In the genomic region with DNA sequence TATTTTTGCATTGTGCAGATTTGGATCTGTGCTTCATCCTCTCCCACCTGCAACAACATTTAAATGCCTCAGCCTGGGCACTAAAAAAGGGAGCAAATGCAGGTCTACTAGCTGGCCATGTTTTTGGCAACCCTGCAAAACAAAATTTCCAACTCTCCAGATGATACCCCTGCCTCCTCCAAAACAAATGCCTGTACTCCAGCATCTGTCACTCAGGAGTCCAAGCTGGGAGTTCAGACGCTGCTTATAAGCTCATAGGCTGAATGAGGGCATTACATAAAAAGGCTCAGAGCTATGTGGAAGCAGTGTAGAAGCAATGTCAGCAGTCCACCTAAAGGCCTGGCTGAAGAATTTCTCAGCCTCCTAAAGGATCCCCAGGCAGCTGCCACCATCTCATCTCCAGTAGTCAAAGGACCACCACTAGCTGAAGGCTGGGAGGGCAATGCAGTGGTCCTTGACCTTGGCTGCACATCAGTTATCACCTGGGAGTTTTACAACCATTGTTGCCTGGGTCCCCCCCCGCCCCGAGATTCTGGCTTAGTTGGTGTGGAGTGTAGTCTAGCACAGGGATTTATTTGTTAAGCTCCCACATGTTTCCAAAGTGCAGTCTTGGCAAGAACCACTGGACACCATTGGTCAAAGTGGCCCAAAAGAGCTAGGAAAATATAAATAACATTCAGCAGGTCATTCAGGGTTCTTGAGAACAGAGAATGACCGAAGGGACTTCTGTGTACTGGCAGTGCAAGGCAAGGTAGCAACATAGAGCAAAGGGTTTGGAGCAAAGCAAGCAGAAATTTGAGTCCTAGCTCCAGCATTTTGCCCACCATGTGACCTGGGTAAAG, we compare ENCODE assay signal across 15 cellular contexts. TPM values are rescaled to one million over a fixed set of nuclear protein-coding genes. Genes with fewer than 3 reads are reported as not detected.
DNase-seq lines count a peak whose midpoint lies in the region; ATAC-seq and TF ChIP-seq lines count a peak whose summit lies in the region.
"Had no signal": no experiment of that assay in that cellular context is flagged by ENCODE, and none has a peak within 500 bp of the region (broad histone marks: within the 10 kb centered on the region; RNA-seq: fewer than 3 reads in every experiment).

No MANE protein-coding gene starts in this region.

- peak; percentile 90 for DNase-seq in DMS 273 (lab: John Stamatoyannopoulos, UW; ENCODE audit: unreplicated experiment)
- DNase-seq in DMS 273 treated with DMSO at 0.1 percent for 48 hours (lab: John Stamatoyannopoulos, UW) = no peak
- DNase-seq in NCI-H82 treated with DMSO at 0.1 percent for 48 hours (lab: John Stamatoyannopoulos, UW; ENCODE audit: unreplicated experiment) = peak; percentile 29
- peak in 2 of 10 donors; percentile 26 to 35 for DNase-seq in dorsolateral prefrontal cortex
- DNase-seq in stimulated activated effector memory CD8-positive, alpha-beta T cell treated with anti-CD3 and anti-CD28 coated beads, Interleukin-12 subunit alpha, Interleukin-12 subunit beta, amount 100 ng/mL, for 72 hours (ENCODE audit: low spot score in 2 of 2) = no peak
- no peak for DNase-seq in left colon
- DNase-seq in NCI-H128 (lab: John Stamatoyannopoulos, UW; ENCODE audit: unreplicated experiment) = no peak
- DNase-seq in activated CD8-positive, alpha-beta memory T cell treated with anti-CD3 and anti-CD28 coated beads, Interleukin-2, amount 50 U/mL, for 4 hours = no peak
- DNase-seq: GDM1, glutamatergic neuron, NCI-H1417, NCI-H69 had no signal

- peak overlapping the region in 48 of 59 donors; percentile 4 to 99 (median 96) for H3K27ac ChIP-seq in dorsolateral prefrontal cortex
- H3K27ac ChIP-seq: 22Rv1, epithelial cell of prostate had no signal

- peaks cover 98% of the 10 kb centered on the region for H3K4me1 Mint-ChIP-seq in stimulated activated effector memory CD8-positive, alpha-beta T cell treated with anti-CD3 and anti-CD28 coated beads, Interleukin-12 subunit alpha, Interleukin-12 subunit beta, amount 100 ng/mL, for 72 hours

- no peaks in the 10 kb centered on the region for H3K9me3 Mint-ChIP-seq in stimulated activated effector memory CD8-positive, alpha-beta T cell treated with anti-CD3 and anti-CD28 coated beads, Interleukin-12 subunit alpha, Interleukin-12 subunit beta, amount 100 ng/mL, for 72 hours

- H3K27me3 ChIP-seq in dorsolateral prefrontal cortex = no peaks in the 10 kb centered on the region

- no peak overlapping the region for H3K4me3 ChIP-seq in dorsolateral prefrontal cortex
- H3K4me3 ChIP-seq: K562 had no signal

- H3K4me3 Mint-ChIP-seq in stimulated activated effector memory CD8-positive, alpha-beta T cell treated with anti-CD3 and anti-CD28 coated beads, Interleukin-12 subunit alpha, Interleukin-12 subunit beta, amount 100 ng/mL, for 72 hours = no peak overlapping the region

- intact Hi-C loops in dorsolateral prefrontal cortex (cut with DNase I) (loop anchor here in 1 of 2 donors (10.0 kb wide), 2 partner anchors 47 to 53 kb away; partner anchors contain the start of gene ITPKB), left colon (cut with DNase I, micrococcal nuclease) (no loop called here)

- H3K27ac Mint-ChIP-seq in stimulated activated effector memory CD8-positive, alpha-beta T cell treated with anti-CD3 and anti-CD28 coated beads, Interleukin-12 subunit alpha, Interleukin-12 subunit beta, amount 100 ng/mL, for 72 hours = peak overlapping the region; percentile 92

- TF ChIP-seq CTCF in dorsolateral prefrontal cortex (IDR thresholded peaks at IDR 0.05 in 54 of 56, conservative IDR thresholded peaks at IDR 0.05 in 2 of 56; ENCODE audit: low read depth in 1 of 56, partially characterized antibody in 56 of 56) = no peak

- ATAC-seq in stimulated activated effector memory CD8-positive, alpha-beta T cell treated with anti-CD3 and anti-CD28 coated beads, Interleukin-12 subunit alpha, Interleukin-12 subunit beta, amount 100 ng/mL, for 72 hours = no peak
- no peak for ATAC-seq in left colon
- ATAC-seq: K562 had no signal

- H3K36me3 Mint-ChIP-seq in stimulated activated effector memory CD8-positive, alpha-beta T cell treated with anti-CD3 and anti-CD28 coated beads, Interleukin-12 subunit alpha, Interleukin-12 subunit beta, amount 100 ng/mL, for 72 hours = peaks cover 39% of the 10 kb centered on the region

RNA-seq across cellular contexts. Expression of gene ITPKB, which starts 57.2 kb away (rescaled TPM):
- total RNA-seq in dorsolateral prefrontal cortex (100 to 1,000 TPM in 108 of 120 experiments, 10 to 100 TPM in 12; 68.5 to 431 (median 142) TPM), left colon (10 to 100 TPM in 1 of 2 donors, 1 to 10 TPM in 1; 9.7 to 20.9 TPM)

Comparison
In these comparisons a context has a peak if more than half of its experiments do, and no peak if none do; other contexts are left out.
1. DNase-seq: peak in DMS 273 (single experiment) and NCI-H82 treated with DMSO at 0.1 percent for 48 hours (single experiment); none in DMS 273 treated with DMSO at 0.1 percent for 48 hours (single experiment), stimulated activated effector memory CD8-positive, alpha-beta T cell treated with anti-CD3 and anti-CD28 coated beads, Interleukin-12 subunit alpha, Interleukin-12 subunit beta, amount 100 ng/mL, for 72 hours (0 of 2), left colon (0 of 2), NCI-H128 (single experiment) and activated CD8-positive, alpha-beta memory T cell treated with anti-CD3 and anti-CD28 coated beads, Interleukin-2, amount 50 U/mL, for 4 hours (single experiment).